2 cellular contexts compared by ENCODE assay signal in genomic region chr2:178109813-178110212, GRCh38.
TF ChIP-seq lines count a peak whose summit lies in the region.

No MANE protein-coding gene starts in this region.

TF ChIP-seq in K562, 482 proteins besides CTCF, POLR2A, EP300 and RAD21 (continues in another document):
- TF ChIP-seq GATAD2B (IDR thresholded peaks at IDR 0.05; ENCODE audit: borderline replicate concordance) (0 out of 2 replicates have a peak, but pooled peaks have one; percentile 28), KAT2B (IDR thresholded peaks at IDR 0.05; ENCODE audit: low read depth, low read length) (no peak), ZNF431 (CRISPR knock-in tag; IDR thresholded peaks at IDR 0.05) (no peak), SPI1 (IDR thresholded peaks at IDR 0.05; ENCODE audit: borderline replicate concordance, low read depth, low read length) (0 out of 2 replicates have a peak, but pooled peaks have one; percentile 30), CCNT2 (IDR thresholded peaks at IDR 0.05; ENCODE audit: borderline replicate concordance, extremely low read depth, insufficient read length, low read depth, low read length) (no peak), PTRF (tag; IDR thresholded peaks at IDR 0.05) (no peak), CEBPB (tag; IDR thresholded peaks at IDR 0.05) (no peak), NCOA2 (IDR thresholded peaks at IDR 0.05; ENCODE audit: partially characterized antibody in 2 of 2) (no peak), ZMIZ1 (IDR thresholded peaks at IDR 0.05; ENCODE audit: low read depth in 2 of 2, low read length in 2 of 2) (no peak), RCOR1 (IDR thresholded peaks at IDR 0.05; ENCODE audit: borderline replicate concordance in 1 of 2, low read depth in 2 of 2, low read length in 2 of 2) (no peak), MAFK (IDR thresholded peaks at IDR 0.05; ENCODE audit: low read length) (peak; percentile 39; the same call in 1 of the 2 replicates), ATF3 (IDR thresholded peaks at IDR 0.05) (no peak), ATF3 (CRISPR knock-in tag; conservative IDR thresholded peaks at IDR 0.05) (no peak), MAFG (tag; conservative IDR thresholded peaks at IDR 0.05) (peak; percentile 62), BRD9 (IDR thresholded peaks at IDR 0.05; ENCODE audit: low read depth, partially characterized antibody) (no peak), ZNF124 (CRISPR knock-in tag; IDR thresholded peaks at IDR 0.05) (no peak), GTF2F1 (IDR thresholded peaks at IDR 0.05; ENCODE audit: low read depth, low read length) (no peak), AFF4 (CRISPR knock-in tag; IDR thresholded peaks at IDR 0.05) (no peak), SMC3 (conservative IDR thresholded peaks at IDR 0.05; ENCODE audit: insufficient read depth, low read depth, low read length) (peak; percentile 69)
- TF ChIP-seq, protein P1, sequence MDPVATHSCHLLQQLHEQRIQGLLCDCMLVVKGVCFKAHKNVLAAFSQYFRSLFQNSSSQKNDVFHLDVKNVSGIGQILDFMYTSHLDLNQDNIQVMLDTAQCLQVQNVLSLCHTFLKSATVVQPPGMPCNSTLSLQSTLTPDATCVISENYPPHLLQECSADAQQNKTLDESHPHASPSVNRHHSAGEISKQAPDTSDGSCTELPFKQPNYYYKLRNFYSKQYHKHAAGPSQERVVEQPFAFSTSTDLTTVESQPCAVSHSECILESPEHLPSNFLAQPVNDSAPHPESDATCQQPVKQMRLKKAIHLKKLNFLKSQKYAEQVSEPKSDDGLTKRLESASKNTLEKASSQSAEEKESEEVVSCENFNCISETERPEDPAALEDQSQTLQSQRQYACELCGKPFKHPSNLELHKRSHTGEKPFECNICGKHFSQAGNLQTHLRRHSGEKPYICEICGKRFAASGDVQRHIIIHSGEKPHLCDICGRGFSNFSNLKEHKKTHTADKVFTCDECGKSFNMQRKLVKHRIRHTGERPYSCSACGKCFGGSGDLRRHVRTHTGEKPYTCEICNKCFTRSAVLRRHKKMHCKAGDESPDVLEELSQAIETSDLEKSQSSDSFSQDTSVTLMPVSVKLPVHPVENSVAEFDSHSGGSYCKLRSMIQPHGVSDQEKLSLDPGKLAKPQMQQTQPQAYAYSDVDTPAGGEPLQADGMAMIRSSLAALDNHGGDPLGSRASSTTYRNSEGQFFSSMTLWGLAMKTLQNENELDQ (CRISPR knock-in tag; IDR thresholded peaks at IDR 0.05; ENCODE audit: borderline replicate concordance): no peak

TF ChIP-seq in HepG2, 621 proteins besides CTCF, POLR2A, EP300 and RAD21:
- TF ChIP-seq SMC3 (IDR thresholded peaks at IDR 0.05; ENCODE audit: low read length) (peak; percentile 43), ISL2 (CRISPR knock-in tag; IDR thresholded peaks at IDR 0.05) (no peak), MAFF (IDR thresholded peaks at IDR 0.05; ENCODE audit: low read depth, low read length) (peak; percentile 74), ZNF281 (CRISPR knock-in tag; IDR thresholded peaks at IDR 0.05; ENCODE audit: borderline replicate concordance) (no peak), LCORL (IDR thresholded peaks at IDR 0.05) (no peak), LCORL (CRISPR knock-in tag; IDR thresholded peaks at IDR 0.05) (no peak), ZNF430 (CRISPR knock-in tag; IDR thresholded peaks at IDR 0.05) (no peak), KLF16 (CRISPR knock-in tag; IDR thresholded peaks at IDR 0.05) (0 out of 4 replicates have a peak, but pooled peaks of 1 of the 2 experiments have one; percentile 23), ZBTB40 (IDR thresholded peaks at IDR 0.05) (no peak), ZBTB40 (CRISPR knock-in tag; IDR thresholded peaks at IDR 0.05) (no peak), ETV6 (CRISPR knock-in tag; conservative IDR thresholded peaks at IDR 0.05) (no peak), ZNF12 (CRISPR knock-in tag; IDR thresholded peaks at IDR 0.05) (no peak), MAFK (conservative IDR thresholded peaks at IDR 0.05 in 1 of 2, IDR thresholded peaks at IDR 0.05 in 1 of 2; ENCODE audit: low read length in 2 of 2) (peak; percentile 55 to 62), STAG1 (CRISPR knock-in tag; IDR thresholded peaks at IDR 0.05) (peak; percentile 56)
- TF ChIP-seq, protein P2, sequence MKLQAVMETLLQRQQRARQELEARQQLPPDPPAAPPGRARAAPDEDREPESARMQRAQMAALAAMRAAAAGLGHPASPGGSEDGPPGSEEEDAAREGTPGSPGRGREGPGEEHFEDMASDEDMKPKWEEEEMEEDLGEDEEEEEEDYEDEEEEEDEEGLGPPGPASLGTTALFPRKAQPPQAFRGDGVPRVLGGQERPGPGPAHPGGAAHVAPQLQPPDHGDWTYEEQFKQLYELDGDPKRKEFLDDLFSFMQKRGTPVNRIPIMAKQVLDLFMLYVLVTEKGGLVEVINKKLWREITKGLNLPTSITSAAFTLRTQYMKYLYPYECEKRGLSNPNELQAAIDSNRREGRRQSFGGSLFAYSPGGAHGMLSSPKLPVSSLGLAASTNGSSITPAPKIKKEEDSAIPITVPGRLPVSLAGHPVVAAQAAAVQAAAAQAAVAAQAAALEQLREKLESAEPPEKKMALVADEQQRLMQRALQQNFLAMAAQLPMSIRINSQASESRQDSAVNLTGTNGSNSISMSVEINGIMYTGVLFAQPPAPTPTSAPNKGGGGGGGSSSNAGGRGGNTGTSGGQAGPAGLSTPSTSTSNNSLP (IDR thresholded peaks at IDR 0.05; ENCODE audit: low read depth, low read length): 0 out of 2 replicates have a peak, but pooled peaks have one; percentile 40
